14 cellular contexts compared by ENCODE assay signal in genomic region chr2:239896075-239896474, GRCh38.
"Had no signal": no experiment of that assay in that cellular context is flagged by ENCODE, and none has a peak within 500 bp of the region (broad histone marks: within the 10 kb centered on the region; RNA-seq: fewer than 3 reads in every experiment).

No MANE protein-coding gene starts in this region.

- H3K4me1 Mint-ChIP-seq: activated naive CD8-positive, alpha-beta T cell treated with anti-CD3 and anti-CD28 coated beads for 36 hours; nephron; stimulated activated naive CD8-positive, alpha-beta T cell treated with anti-CD3 and anti-CD28 coated beads, Interleukin-15, amount 100 ng/mL, for 72 hours had no signal

- H3K9me3 ChIP-seq: vagina had no signal

- H3K27ac Mint-ChIP-seq: activated naive CD8-positive, alpha-beta T cell treated with anti-CD3 and anti-CD28 coated beads for 36 hours; activated T-cell treated with anti-CD3 and anti-CD28 coated beads, Interleukin-2, amount 50 U/mL, for 72 hours; nephron; stimulated activated naive CD8-positive, alpha-beta T cell treated with anti-CD3 and anti-CD28 coated beads, Interleukin-15, amount 100 ng/mL, for 72 hours; T-helper 1 cell treated with Interleukin-12 subunit alpha and Interleukin-12 subunit beta and Interleukin-4 antibody, amounts not matched to agents 30 μg/mL and 1 μg/mL, for 36 hours had no signal

- H3K36me3 Mint-ChIP-seq: activated naive CD8-positive, alpha-beta T cell treated with anti-CD3 and anti-CD28 coated beads for 36 hours had no signal

- H3K4me3 Mint-ChIP-seq: activated naive CD8-positive, alpha-beta T cell treated with anti-CD3 and anti-CD28 coated beads for 36 hours; activated T-cell treated with anti-CD3 and anti-CD28 coated beads, Interleukin-2, amount 50 U/mL, for 72 hours; nephron; stimulated activated naive CD8-positive, alpha-beta T cell treated with anti-CD3 and anti-CD28 coated beads, Interleukin-15, amount 100 ng/mL, for 72 hours; T-helper 1 cell treated with Interleukin-12 subunit alpha and Interleukin-12 subunit beta and Interleukin-4 antibody, amounts not matched to agents 30 μg/mL and 1 μg/mL, for 36 hours had no signal

- H3K4me1 ChIP-seq: vagina had no signal

- H3K4me3 ChIP-seq: vagina had no signal

- H3K27ac ChIP-seq: brain microvascular endothelial cell, vagina had no signal

- H3K9me3 Mint-ChIP-seq: activated naive CD8-positive, alpha-beta T cell treated with anti-CD3 and anti-CD28 coated beads for 36 hours; activated T-cell treated with anti-CD3 and anti-CD28 coated beads, Interleukin-2, amount 50 U/mL, for 72 hours; nephron; stimulated activated naive CD8-positive, alpha-beta T cell treated with anti-CD3 and anti-CD28 coated beads, Interleukin-15, amount 100 ng/mL, for 72 hours; T-helper 1 cell treated with Interleukin-12 subunit alpha and Interleukin-12 subunit beta and Interleukin-4 antibody, amounts not matched to agents 30 μg/mL and 1 μg/mL, for 36 hours had no signal

- H3K36me3 ChIP-seq: brain microvascular endothelial cell, vagina had no signal

- DNase-seq: activated CD4-positive, alpha-beta T cell treated with anti-CD3 and anti-CD28 coated beads for 48 hours; activated gamma-delta T cell treated with Interleukin-2 at 50 U/mL for 16 hours; activated naive CD8-positive, alpha-beta T cell treated with anti-CD3 and anti-CD28 coated beads for 36 hours; activated T-cell treated with anti-CD3 and anti-CD28 coated beads, Interleukin-2, amount 50 U/mL, for 72 hours; brain microvascular endothelial cell; cerebellar nuclear complex; glutamatergic neuron; stimulated activated CD4-positive, alpha-beta T cell treated with anti-CD3 and anti-CD28 coated beads, Interleukin-2, amount 100 ng/mL, for 48 hours; stimulated activated naive CD8-positive, alpha-beta T cell treated with anti-CD3 and anti-CD28 coated beads, Interleukin-15, amount 100 ng/mL, for 72 hours had no signal

- ATAC-seq: activated T-cell treated with anti-CD3 and anti-CD28 coated beads, Interleukin-2, amount 50 U/mL, for 72 hours; esophagus mucosa; left lobe of liver; stimulated activated naive CD8-positive, alpha-beta T cell treated with anti-CD3 and anti-CD28 coated beads, Interleukin-15, amount 100 ng/mL, for 72 hours had no signal

- H3K27me3 ChIP-seq: brain microvascular endothelial cell, vagina had no signal
